In genomic region chr17:39564201-39564828, GRCh38 we compare ENCODE assay signal across 1 cellular context.
TF ChIP-seq lines count a peak whose summit lies in the region.

No MANE protein-coding gene starts in this region.

TF ChIP-seq in GM23338, 12 proteins besides CTCF, POLR2A, EP300 and RAD21 (continued from another document):
- TF ChIP-seq ZNF462 (CRISPR knock-in tag; IDR thresholded peaks at IDR 0.05) (no peak), NANOG (IDR thresholded peaks at IDR 0.05; ENCODE audit: borderline replicate concordance) (no peak)
